8 cellular contexts compared by ENCODE assay signal in genomic region chr6:26187981-26188635, GRCh38.
A peak's percentile ranks its signal among the peaks of the same experiment; 100 is the strongest.
DNase-seq lines count a peak whose midpoint lies in the region; ATAC-seq, FAIRE-seq and TF ChIP-seq lines count a peak whose summit lies in the region.

No MANE protein-coding gene starts in this region.

- H3K4me1 ChIP-seq in HCT116 (ENCODE audit: control insufficient read depth in 1 of 2, insufficient read depth in 2 of 2, low read length in 2 of 2), result peaks cover 13 to 27% of the 10 kb centered on the region in 2 experiments
- peaks cover 13% of the 10 kb centered on the region for H3K4me1 ChIP-seq in iPS-15b (ENCODE audit: control insufficient read depth, insufficient read depth, low read length)

- TF ChIP-seq CTCF in HCT116 (IDR thresholded peaks at IDR 0.05 in 2 of 3, conservative IDR thresholded peaks at IDR 0.05 in 1 of 3; ENCODE audit: borderline replicate concordance in 1 of 3, insufficient read depth in 1 of 3, low read depth in 2 of 3, low read length in 2 of 3), result no peak

- peak overlapping the region; percentile 99 for H3K27ac Mint-ChIP-seq in activated naive CD4-positive, alpha-beta T cell treated with anti-CD3 and anti-CD28 coated beads, Interleukin-2, amount 10 ng/mL, durations not matched to agents 7 days and 5 days

- TF ChIP-seq POLR2A in HCT116 (IDR thresholded peaks at IDR 0.05; ENCODE audit: borderline replicate concordance, extremely low read depth, insufficient read depth, insufficient read length), result no peak

- no TSS peak for BruUV-seq in HCT116 (replicated peaks; lab: Mats Ljungman, UMichigan)

- peak overlapping the region; percentile 96 for H3K4me2 ChIP-seq in HCT116 (ENCODE audit: low read length)

- peaks cover 5% of the 10 kb centered on the region for H3K36me3 Mint-ChIP-seq in activated naive CD4-positive, alpha-beta T cell treated with anti-CD3 and anti-CD28 coated beads, Interleukin-2, amount 10 ng/mL, durations not matched to agents 7 days and 5 days

- peak overlapping the region; percentile 85 for H3K9ac ChIP-seq in HCT116 (ENCODE audit: low read length)
- H3K9ac ChIP-seq in iPS-15b (ENCODE audit: low read depth, low read length), result peak overlapping the region; percentile 94

- peak overlapping the region; percentile 83 for H3K4me3 Mint-ChIP-seq in activated naive CD4-positive, alpha-beta T cell treated with anti-CD3 and anti-CD28 coated beads, Interleukin-2, amount 10 ng/mL, durations not matched to agents 7 days and 5 days

- no peaks in the 10 kb centered on the region for H4K20me1 ChIP-seq in HCT116 (ENCODE audit: insufficient read depth)

- peak; percentile 39 for DNase-seq in HCT116 (ENCODE audit: low read depth, low spot score)
- DNase-seq in NCI-H69 (lab: John Stamatoyannopoulos, UW), result peak; percentile 80
- peak; percentile 82 for DNase-seq in activated naive CD4-positive, alpha-beta T cell treated with anti-CD3 and anti-CD28 coated beads, Interleukin-2, amount 10 ng/mL, durations not matched to agents 7 days and 5 days
- peak; percentile 41 to 49 for DNase-seq in stimulated activated CD4-positive, alpha-beta T cell treated with anti-CD3 and anti-CD28 coated beads, Interleukin-2, amount 100 ng/mL, for 48 hours
- no peak for DNase-seq in NK-92 (lab: John Stamatoyannopoulos, UW; ENCODE audit: unreplicated experiment)

- H3K27ac ChIP-seq in HCT116 (ENCODE audit: low read depth, low read length), result peak overlapping the region; percentile 94

- no peaks in the 10 kb centered on the region for H3K27me3 Mint-ChIP-seq in activated naive CD4-positive, alpha-beta T cell treated with anti-CD3 and anti-CD28 coated beads, Interleukin-2, amount 10 ng/mL, durations not matched to agents 7 days and 5 days

- H3K79me2 ChIP-seq in HCT116 (ENCODE audit: insufficient read depth, low read length), result no peaks in the 10 kb centered on the region

- POLR2A ChIA-PET in HCT116 (lab: Charles Lee), result interaction anchor here (0.7 to 4.4 kb wide), 28 partner anchors 8 to 1624 kb away, joined by 3 to 118 read pairs (median 4); a partner anchor contains a TSS

- no peaks in the 10 kb centered on the region for H3K9me3 Mint-ChIP-seq in activated naive CD4-positive, alpha-beta T cell treated with anti-CD3 and anti-CD28 coated beads, Interleukin-2, amount 10 ng/mL, durations not matched to agents 7 days and 5 days

- H3K27me3 ChIP-seq in HCT116 (ENCODE audit: insufficient read depth, low read length) (no peaks in the 10 kb centered on the region), iPS-15b (ENCODE audit: control insufficient read depth, insufficient read depth, low read length) (no peaks in the 10 kb centered on the region)

- H3K4me1 Mint-ChIP-seq in activated naive CD4-positive, alpha-beta T cell treated with anti-CD3 and anti-CD28 coated beads, Interleukin-2, amount 10 ng/mL, durations not matched to agents 7 days and 5 days, result peaks cover 63% of the 10 kb centered on the region

- no peaks in the 10 kb centered on the region for H3K36me3 ChIP-seq in HCT116 (ENCODE audit: control insufficient read depth in 1 of 2, insufficient read depth in 2 of 2, low read length in 2 of 2)
- no peaks in the 10 kb centered on the region for H3K36me3 ChIP-seq in iPS-15b (ENCODE audit: control insufficient read depth, insufficient read depth, low read length)

- FAIRE-seq in G401.6 (lab: Jason Lieb, UNC), result peak; percentile 71

- ATAC-seq in HCT116, result peak; percentile 59
- no peak for ATAC-seq in HG02840 (IDR thresholded peaks at IDR 0.05; ENCODE audit: low FRiP score, unreplicated experiment)

- intact Hi-C loops in HCT116 (cut with micrococcal nuclease), result loop anchor here (2.0 kb wide), 1 partner anchor 13 kb away; no protein-coding TSS in a partner anchor

- H2AFZ ChIP-seq in HCT116 (ENCODE audit: low read depth, low read length, poor library complexity, severe bottlenecking), result no peak overlapping the region

- H3K9me3 ChIP-seq in HCT116 (ENCODE audit: control insufficient read depth in 1 of 2, insufficient read depth in 1 of 2, low read depth in 1 of 2, low read length in 2 of 2), result no peaks in the 10 kb centered on the region
- no peaks in the 10 kb centered on the region for H3K9me3 ChIP-seq in iPS-15b (ENCODE audit: control insufficient read depth, insufficient read depth, low read length)

- CTCF ChIA-PET in HCT116 (lab: Charles Lee), result interaction anchor here (0.8 to 1.6 kb wide), 4 partner anchors 12 to 939 kb away, joined by 3 to 6 read pairs (median 3); no protein-coding TSS in a partner anchor
- CTCF ChIA-PET in activated naive CD4-positive, alpha-beta T cell treated with anti-CD3 and anti-CD28 coated beads, Interleukin-2, amount 10 ng/mL, durations not matched to agents 7 days and 5 days (lab: Charles Lee), result interaction anchor here (0.7 to 1.9 kb wide), 6 partner anchors 10 to 84 kb away, joined by 3 to 8 read pairs (median 3); a partner anchor contains a TSS

- RAD21 ChIA-PET in HCT116 (lab: Charles Lee; ENCODE audit: low non-redundant PET in 1 of 2, low total read pairs in 2 of 2, uncharacterized antibody in 2 of 2, unreplicated experiment in 2 of 2), result no interaction called here

- H3K4me3 ChIP-seq in HCT116 (replicated peaks in 1 of 2; ENCODE audit: low read depth in 1 of 2, low read length in 2 of 2) (peak overlapping the region; percentile 67 to 80), iPS-15b (ENCODE audit: low read depth, low read length) (peak overlapping the region; percentile 83)

- H3K9me2 ChIP-seq in HCT116 (ENCODE audit: insufficient read depth), result no peaks in the 10 kb centered on the region

- TF ChIP-seq RAD21 in HCT116 (IDR thresholded peaks at IDR 0.05; ENCODE audit: low read depth), result no peak

TF ChIP-seq in HCT116, 20 proteins besides CTCF, POLR2A, EP300 and RAD21:
- TF ChIP-seq SRF (IDR thresholded peaks at IDR 0.05; ENCODE audit: low read depth) (no peak), SP1 (IDR thresholded peaks at IDR 0.05; ENCODE audit: low read depth) (0 out of 2 replicates have a peak, but pooled peaks have one; percentile 24)
